1 cellular context compared by ENCODE assay signal in the genomic region with DNA sequence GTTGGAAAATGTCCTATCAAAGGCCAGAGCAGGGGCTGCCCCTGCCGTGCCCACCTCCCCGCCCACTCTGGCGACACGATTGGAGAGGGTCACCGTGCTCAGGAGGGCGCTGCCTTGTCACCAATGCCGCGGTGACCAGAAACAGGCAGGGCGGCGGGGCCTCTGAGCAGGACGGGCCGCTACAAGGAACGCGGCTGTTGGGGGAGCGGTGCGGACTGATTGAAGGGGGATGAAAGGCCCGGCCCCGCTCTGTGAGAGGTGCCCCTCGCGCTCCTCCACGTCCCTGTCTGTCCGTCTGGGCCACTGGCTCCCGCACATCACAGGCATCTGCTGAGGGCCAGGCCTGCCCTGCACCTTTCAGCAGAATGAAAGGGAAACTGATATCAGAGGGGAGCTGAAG.
TF ChIP-seq lines count a peak whose summit lies in the region.

No MANE protein-coding gene starts in this region.

TF ChIP-seq in HepG2, 621 proteins besides CTCF, POLR2A, EP300 and RAD21:
- TF ChIP-seq ZNF337 (CRISPR knock-in tag; IDR thresholded peaks at IDR 0.05; ENCODE audit: borderline replicate concordance, low read depth), result no peak
- no peak for TF ChIP-seq ZZZ3 (CRISPR knock-in tag; IDR thresholded peaks at IDR 0.05; ENCODE audit: borderline replicate concordance)
- TF ChIP-seq ZNF44 (CRISPR knock-in tag; IDR thresholded peaks at IDR 0.05), result no peak
- TF ChIP-seq NFYB (CRISPR knock-in tag; IDR thresholded peaks at IDR 0.05), result no peak
- TF ChIP-seq, protein P1, sequence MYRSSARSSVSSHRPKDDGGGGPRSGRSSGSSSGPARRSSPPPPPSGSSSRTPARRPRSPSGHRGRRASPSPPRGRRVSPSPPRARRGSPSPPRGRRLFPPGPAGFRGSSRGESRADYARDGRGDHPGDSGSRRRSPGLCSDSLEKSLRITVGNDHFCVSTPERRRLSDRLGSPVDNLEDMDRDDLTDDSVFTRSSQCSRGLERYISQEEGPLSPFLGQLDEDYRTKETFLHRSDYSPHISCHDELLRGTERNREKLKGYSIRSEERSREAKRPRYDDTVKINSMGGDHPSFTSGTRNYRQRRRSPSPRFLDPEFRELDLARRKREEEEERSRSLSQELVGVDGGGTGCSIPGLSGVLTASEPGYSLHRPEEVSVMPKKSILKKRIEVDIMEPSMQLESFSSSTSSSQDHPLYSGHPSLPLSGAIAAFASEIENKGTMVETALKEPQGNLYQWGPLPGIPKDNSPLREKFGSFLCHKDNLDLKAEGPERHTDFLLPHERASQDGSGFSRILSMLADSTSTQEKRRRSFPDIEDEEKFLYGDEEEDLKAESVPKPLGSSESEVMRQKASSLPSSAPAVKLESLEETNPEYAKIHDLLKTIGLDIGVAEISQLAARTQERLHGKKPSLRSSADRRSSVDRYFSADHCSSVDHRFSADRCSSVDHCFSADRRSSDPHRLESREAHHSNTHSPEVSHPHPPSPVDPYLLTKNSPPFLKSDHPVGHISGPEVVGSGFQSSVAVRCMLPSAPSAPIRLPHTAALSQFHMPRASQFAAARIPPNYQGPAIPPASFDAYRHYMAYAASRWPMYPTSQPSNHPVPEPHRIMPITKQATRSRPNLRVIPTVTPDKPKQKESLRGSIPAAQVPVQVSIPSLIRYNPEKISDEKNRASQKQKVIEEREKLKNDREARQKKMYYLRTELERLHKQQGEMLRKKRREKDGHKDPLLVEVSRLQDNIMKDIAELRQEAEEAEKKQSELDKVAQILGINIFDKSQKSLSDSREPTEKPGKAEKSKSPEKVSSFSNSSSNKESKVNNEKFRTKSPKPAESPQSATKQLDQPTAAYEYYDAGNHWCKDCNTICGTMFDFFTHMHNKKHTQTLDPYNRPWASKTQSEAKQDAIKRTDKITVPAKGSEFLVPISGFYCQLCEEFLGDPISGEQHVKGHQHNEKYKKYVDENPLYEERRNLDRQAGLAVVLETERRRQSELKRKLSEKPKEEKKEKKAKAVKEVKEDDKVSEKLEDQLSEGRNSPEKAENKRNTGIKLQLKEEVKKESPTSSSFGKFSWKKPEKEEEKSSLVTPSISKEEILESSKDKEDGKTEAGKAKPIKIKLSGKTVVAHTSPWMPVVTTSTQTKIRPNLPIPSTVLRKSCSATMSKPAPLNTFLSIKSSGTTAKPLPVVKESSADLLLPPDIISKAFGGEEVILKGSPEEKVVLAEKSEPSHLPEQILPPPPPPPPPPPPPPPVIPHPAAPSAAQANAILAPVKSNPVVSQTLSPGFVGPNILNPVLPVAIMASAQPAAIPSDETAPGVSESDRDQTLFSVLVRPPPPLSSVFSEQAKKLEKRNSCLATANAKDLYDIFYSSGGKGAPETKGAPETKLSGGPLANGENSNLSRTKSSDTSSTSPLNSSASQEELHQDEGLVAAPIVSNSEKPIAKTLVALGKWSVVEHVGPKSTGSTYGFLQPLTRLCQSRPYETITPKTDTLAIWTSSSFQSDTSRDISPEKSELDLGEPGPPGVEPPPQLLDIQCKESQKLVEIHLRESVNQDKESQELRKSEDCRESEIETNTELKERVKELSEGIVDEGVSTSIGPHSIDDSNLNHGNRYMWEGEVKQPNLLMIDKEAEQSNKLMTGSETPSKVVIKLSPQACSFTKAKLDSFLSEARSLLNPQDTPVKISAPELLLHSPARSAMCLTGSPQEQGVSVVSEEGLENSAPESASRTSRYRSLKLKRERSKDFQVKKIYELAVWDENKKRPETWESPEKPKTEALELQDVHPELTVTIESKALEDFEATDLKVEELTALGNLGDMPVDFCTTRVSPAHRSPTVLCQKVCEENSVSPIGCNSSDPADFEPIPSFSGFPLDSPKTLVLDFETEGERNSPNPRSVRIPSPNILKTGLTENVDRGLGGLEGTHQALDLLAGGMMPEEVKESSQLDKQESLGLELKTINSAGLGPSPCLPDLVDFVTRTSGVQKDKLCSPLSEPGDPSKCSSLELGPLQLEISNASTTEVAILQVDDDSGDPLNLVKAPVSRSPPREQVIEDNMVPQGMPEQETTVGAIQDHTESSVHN (CRISPR knock-in tag; IDR thresholded peaks at IDR 0.05), result no peak
- TF ChIP-seq ZNF317 (CRISPR knock-in tag; IDR thresholded peaks at IDR 0.05), result no peak
- TF ChIP-seq, protein P2, sequence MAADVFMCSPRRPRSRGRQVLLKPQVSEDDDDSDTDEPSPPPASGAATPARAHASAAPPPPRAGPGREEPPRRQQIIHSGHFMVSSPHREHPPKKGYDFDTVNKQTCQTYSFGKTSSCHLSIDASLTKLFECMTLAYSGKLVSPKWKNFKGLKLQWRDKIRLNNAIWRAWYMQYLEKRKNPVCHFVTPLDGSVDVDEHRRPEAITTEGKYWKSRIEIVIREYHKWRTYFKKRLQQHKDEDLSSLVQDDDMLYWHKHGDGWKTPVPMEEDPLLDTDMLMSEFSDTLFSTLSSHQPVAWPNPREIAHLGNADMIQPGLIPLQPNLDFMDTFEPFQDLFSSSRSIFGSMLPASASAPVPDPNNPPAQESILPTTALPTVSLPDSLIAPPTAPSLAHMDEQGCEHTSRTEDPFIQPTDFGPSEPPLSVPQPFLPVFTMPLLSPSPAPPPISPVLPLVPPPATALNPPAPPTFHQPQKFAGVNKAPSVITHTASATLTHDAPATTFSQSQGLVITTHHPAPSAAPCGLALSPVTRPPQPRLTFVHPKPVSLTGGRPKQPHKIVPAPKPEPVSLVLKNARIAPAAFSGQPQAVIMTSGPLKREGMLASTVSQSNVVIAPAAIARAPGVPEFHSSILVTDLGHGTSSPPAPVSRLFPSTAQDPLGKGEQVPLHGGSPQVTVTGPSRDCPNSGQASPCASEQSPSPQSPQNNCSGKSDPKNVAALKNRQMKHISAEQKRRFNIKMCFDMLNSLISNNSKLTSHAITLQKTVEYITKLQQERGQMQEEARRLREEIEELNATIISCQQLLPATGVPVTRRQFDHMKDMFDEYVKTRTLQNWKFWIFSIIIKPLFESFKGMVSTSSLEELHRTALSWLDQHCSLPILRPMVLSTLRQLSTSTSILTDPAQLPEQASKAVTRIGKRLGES (CRISPR knock-in tag; IDR thresholded peaks at IDR 0.05; ENCODE audit: borderline replicate concordance), result no peak
- no peak for TF ChIP-seq ZEB1 (IDR thresholded peaks at IDR 0.05; ENCODE audit: insufficient replicate concordance, low read depth)
- TF ChIP-seq GFI1 (CRISPR knock-in tag; IDR thresholded peaks at IDR 0.05; ENCODE audit: borderline replicate concordance), result no peak
- TF ChIP-seq FOSL1 (CRISPR knock-in tag; IDR thresholded peaks at IDR 0.05; ENCODE audit: borderline replicate concordance), result no peak
- TF ChIP-seq NR2F1 (CRISPR knock-in tag; IDR thresholded peaks at IDR 0.05), result no peak
- no peak for TF ChIP-seq FLYWCH1 (CRISPR knock-in tag; IDR thresholded peaks at IDR 0.05)
- TF ChIP-seq, protein P3, sequence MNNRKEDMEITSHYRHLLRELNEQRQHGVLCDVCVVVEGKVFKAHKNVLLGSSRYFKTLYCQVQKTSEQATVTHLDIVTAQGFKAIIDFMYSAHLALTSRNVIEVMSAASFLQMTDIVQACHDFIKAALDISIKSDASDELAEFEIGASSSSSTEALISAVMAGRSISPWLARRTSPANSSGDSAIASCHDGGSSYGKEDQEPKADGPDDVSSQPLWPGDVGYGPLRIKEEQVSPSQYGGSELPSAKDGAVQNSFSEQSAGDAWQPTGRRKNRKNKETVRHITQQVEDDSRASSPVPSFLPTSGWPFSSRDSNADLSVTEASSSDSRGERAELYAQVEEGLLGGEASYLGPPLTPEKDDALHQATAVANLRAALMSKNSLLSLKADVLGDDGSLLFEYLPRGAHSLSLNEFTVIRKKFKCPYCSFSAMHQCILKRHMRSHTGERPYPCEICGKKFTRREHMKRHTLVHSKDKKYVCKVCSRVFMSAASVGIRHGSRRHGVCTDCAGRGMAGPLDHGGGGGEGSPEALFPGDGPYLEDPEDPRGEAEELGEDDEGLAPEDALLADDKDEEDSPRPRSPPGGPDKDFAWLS (CRISPR knock-in tag; IDR thresholded peaks at IDR 0.05; ENCODE audit: borderline replicate concordance), result no peak
TF ChIP-seq in HepG2: peak in this region for 0.
